In the genomic region with DNA sequence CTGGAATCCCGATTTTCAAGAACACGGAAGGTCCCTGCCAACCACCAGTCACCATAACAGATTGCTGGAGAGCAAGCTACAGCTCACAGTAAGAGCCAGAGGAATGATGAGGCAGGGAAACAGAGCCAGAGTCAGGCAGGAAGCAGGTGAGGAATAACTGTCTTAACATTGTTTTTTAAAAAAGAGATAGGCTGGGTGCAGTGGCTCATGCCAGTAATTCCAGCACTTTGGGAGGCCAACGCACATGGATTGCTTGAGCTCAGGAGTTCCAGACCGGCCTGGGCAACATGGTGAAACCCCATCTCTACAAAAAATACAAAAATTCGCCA, we compare ENCODE assay signal across 1 cellular context.
TF ChIP-seq lines count a peak whose summit lies in the region.

No MANE protein-coding gene starts in this region.

TF ChIP-seq in WTC11, 78 proteins besides CTCF, POLR2A, EP300 and RAD21 (continued from another document):
- TF ChIP-seq, protein P1, sequence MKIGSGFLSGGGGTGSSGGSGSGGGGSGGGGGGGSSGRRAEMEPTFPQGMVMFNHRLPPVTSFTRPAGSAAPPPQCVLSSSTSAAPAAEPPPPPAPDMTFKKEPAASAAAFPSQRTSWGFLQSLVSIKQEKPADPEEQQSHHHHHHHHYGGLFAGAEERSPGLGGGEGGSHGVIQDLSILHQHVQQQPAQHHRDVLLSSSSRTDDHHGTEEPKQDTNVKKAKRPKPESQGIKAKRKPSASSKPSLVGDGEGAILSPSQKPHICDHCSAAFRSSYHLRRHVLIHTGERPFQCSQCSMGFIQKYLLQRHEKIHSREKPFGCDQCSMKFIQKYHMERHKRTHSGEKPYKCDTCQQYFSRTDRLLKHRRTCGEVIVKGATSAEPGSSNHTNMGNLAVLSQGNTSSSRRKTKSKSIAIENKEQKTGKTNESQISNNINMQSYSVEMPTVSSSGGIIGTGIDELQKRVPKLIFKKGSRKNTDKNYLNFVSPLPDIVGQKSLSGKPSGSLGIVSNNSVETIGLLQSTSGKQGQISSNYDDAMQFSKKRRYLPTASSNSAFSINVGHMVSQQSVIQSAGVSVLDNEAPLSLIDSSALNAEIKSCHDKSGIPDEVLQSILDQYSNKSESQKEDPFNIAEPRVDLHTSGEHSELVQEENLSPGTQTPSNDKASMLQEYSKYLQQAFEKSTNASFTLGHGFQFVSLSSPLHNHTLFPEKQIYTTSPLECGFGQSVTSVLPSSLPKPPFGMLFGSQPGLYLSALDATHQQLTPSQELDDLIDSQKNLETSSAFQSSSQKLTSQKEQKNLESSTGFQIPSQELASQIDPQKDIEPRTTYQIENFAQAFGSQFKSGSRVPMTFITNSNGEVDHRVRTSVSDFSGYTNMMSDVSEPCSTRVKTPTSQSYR (CRISPR knock-in tag; IDR thresholded peaks at IDR 0.05): no peak
- TF ChIP-seq, protein P2, sequence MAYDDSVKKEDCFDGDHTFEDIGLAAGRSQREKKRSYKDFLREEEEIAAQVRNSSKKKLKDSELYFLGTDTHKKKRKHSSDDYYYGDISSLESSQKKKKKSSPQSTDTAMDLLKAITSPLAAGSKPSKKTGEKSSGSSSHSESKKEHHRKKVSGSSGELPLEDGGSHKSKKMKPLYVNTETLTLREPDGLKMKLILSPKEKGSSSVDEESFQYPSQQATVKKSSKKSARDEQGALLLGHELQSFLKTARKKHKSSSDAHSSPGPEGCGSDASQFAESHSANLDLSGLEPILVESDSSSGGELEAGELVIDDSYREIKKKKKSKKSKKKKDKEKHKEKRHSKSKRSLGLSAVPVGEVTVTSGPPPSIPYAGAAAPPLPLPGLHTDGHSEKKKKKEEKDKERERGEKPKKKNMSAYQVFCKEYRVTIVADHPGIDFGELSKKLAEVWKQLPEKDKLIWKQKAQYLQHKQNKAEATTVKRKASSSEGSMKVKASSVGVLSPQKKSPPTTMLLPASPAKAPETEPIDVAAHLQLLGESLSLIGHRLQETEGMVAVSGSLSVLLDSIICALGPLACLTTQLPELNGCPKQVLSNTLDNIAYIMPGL (CRISPR knock-in tag; IDR thresholded peaks at IDR 0.05): no peak
- no peak for TF ChIP-seq ETV6 (CRISPR knock-in tag; IDR thresholded peaks at IDR 0.05)
- TF ChIP-seq, protein P3, sequence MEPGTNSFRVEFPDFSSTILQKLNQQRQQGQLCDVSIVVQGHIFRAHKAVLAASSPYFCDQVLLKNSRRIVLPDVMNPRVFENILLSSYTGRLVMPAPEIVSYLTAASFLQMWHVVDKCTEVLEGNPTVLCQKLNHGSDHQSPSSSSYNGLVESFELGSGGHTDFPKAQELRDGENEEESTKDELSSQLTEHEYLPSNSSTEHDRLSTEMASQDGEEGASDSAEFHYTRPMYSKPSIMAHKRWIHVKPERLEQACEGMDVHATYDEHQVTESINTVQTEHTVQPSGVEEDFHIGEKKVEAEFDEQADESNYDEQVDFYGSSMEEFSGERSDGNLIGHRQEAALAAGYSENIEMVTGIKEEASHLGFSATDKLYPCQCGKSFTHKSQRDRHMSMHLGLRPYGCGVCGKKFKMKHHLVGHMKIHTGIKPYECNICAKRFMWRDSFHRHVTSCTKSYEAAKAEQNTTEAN (CRISPR knock-in tag; IDR thresholded peaks at IDR 0.05): no peak
- TF ChIP-seq SOX15 (CRISPR knock-in tag; IDR thresholded peaks at IDR 0.05): no peak
- TF ChIP-seq SMAD4 (CRISPR knock-in tag; IDR thresholded peaks at IDR 0.05): no peak
- TF ChIP-seq, protein P4, sequence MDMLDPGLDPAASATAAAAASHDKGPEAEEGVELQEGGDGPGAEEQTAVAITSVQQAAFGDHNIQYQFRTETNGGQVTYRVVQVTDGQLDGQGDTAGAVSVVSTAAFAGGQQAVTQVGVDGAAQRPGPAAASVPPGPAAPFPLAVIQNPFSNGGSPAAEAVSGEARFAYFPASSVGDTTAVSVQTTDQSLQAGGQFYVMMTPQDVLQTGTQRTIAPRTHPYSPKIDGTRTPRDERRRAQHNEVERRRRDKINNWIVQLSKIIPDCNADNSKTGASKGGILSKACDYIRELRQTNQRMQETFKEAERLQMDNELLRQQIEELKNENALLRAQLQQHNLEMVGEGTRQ (CRISPR knock-in tag; IDR thresholded peaks at IDR 0.05): no peak
- TF ChIP-seq, protein P5, sequence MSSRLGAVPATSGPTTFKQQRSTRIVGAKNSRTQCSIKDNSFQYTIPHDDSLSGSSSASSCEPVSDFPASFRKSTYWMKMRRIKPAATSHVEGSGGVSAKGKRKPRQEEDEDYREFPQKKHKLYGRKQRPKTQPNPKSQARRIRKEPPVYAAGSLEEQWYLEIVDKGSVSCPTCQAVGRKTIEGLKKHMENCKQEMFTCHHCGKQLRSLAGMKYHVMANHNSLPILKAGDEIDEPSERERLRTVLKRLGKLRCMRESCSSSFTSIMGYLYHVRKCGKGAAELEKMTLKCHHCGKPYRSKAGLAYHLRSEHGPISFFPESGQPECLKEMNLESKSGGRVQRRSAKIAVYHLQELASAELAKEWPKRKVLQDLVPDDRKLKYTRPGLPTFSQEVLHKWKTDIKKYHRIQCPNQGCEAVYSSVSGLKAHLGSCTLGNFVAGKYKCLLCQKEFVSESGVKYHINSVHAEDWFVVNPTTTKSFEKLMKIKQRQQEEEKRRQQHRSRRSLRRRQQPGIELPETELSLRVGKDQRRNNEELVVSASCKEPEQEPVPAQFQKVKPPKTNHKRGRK (CRISPR knock-in tag; IDR thresholded peaks at IDR 0.05; ENCODE audit: borderline replicate concordance): no peak
- TF ChIP-seq CBFB (CRISPR knock-in tag; IDR thresholded peaks at IDR 0.05; ENCODE audit: low read depth): no peak
- TF ChIP-seq FOXK1 (CRISPR knock-in tag; IDR thresholded peaks at IDR 0.05): no peak
- TF ChIP-seq NFYB (CRISPR knock-in tag; conservative IDR thresholded peaks at IDR 0.05; ENCODE audit: low read depth): no peak
- no peak for TF ChIP-seq CREM (CRISPR knock-in tag; IDR thresholded peaks at IDR 0.05)
- no peak for TF ChIP-seq ATF1 (CRISPR knock-in tag; IDR thresholded peaks at IDR 0.05)
- no peak for TF ChIP-seq FOXJ3 (CRISPR knock-in tag; IDR thresholded peaks at IDR 0.05; ENCODE audit: borderline replicate concordance)
- no peak for TF ChIP-seq TEAD1 (CRISPR knock-in tag; IDR thresholded peaks at IDR 0.05)
TF ChIP-seq in WTC11: peak in this region for 0.
